In genomic region chr5:665956-666711, GRCh38 we compare ENCODE assay signal across 23 cellular contexts.
"Had no signal": no experiment of that assay in that cellular context is flagged by ENCODE, and none has a peak within 500 bp of the region (broad histone marks: within the 10 kb centered on the region; RNA-seq: fewer than 3 reads in every experiment).

No MANE protein-coding gene starts in this region.

- H3K27me3 Mint-ChIP-seq: activated CD4-positive, alpha-beta memory T cell treated with anti-CD3 and anti-CD28 coated beads for 36 hours; activated CD8-positive, alpha-beta memory T cell treated with anti-CD3 and anti-CD28 coated beads, Interleukin-2, amount 10 ng/mL, durations not matched to agents 7 days and 5 days; activated naive CD8-positive, alpha-beta T cell treated with anti-CD3 and anti-CD28 coated beads, Interleukin-2, amount 10 ng/mL, durations not matched to agents 7 days and 5 days; brain; central memory CD8-positive, alpha-beta T cell; stimulated activated naive CD8-positive, alpha-beta T cell treated with anti-CD3 and anti-CD28 coated beads, Interleukin-15, amount 100 ng/mL, for 72 hours had no signal

- H3K27ac Mint-ChIP-seq: activated CD4-positive, alpha-beta memory T cell treated with anti-CD3 and anti-CD28 coated beads for 36 hours; activated CD8-positive, alpha-beta memory T cell treated with anti-CD3 and anti-CD28 coated beads, Interleukin-2, amount 10 ng/mL, durations not matched to agents 7 days and 5 days; activated naive CD8-positive, alpha-beta T cell treated with anti-CD3 and anti-CD28 coated beads, Interleukin-2, amount 10 ng/mL, durations not matched to agents 7 days and 5 days; activated T-helper 2 cell treated with anti-CD3 and anti-CD28 coated beads, Interferon-gamma antibody, Interleukin-2, Interleukin-4, amounts not matched to agents 10 μg/mL and 5 μg/mL and 100 μg/mL, durations not matched to agents 14 hours and 24 hours and 36 hours; immature natural killer cell; stimulated activated naive CD8-positive, alpha-beta T cell treated with anti-CD3 and anti-CD28 coated beads, Interleukin-15, amount 100 ng/mL, for 72 hours; T-helper 2 cell treated with Interferon-gamma antibody and Interleukin-4, amounts not matched to agents 5 μg/mL and 100 μg/mL, for 36 hours had no signal

- H3K4me3 ChIP-seq: esophagus muscularis mucosa, gastroesophageal sphincter, testis, upper lobe of right lung had no signal

- H3K4me1 Mint-ChIP-seq: activated CD8-positive, alpha-beta memory T cell treated with anti-CD3 and anti-CD28 coated beads, Interleukin-2, amount 10 ng/mL, durations not matched to agents 7 days and 5 days; activated naive CD8-positive, alpha-beta T cell treated with anti-CD3 and anti-CD28 coated beads, Interleukin-2, amount 10 ng/mL, durations not matched to agents 7 days and 5 days; brain; stimulated activated naive CD8-positive, alpha-beta T cell treated with anti-CD3 and anti-CD28 coated beads, Interleukin-15, amount 100 ng/mL, for 72 hours had no signal

- ATAC-seq: activated CD8-positive, alpha-beta memory T cell treated with anti-CD3 and anti-CD28 coated beads, Interleukin-2, amount 10 ng/mL, durations not matched to agents 7 days and 5 days; gastroesophageal sphincter; left colon; stimulated activated naive CD8-positive, alpha-beta T cell treated with anti-CD3 and anti-CD28 coated beads, Interleukin-15, amount 100 ng/mL, for 72 hours; upper lobe of right lung had no signal

- H3K27ac ChIP-seq: testis, upper lobe of right lung had no signal

- DNase-seq: activated CD4-positive, alpha-beta memory T cell treated with anti-CD3 and anti-CD28 coated beads for 36 hours; activated CD4-positive, alpha-beta T cell treated with anti-CD3 and anti-CD28 coated beads for 4 hours; activated CD8-positive, alpha-beta memory T cell treated with anti-CD3 and anti-CD28 coated beads, Interleukin-2, amount 10 ng/mL, durations not matched to agents 7 days and 5 days; activated naive CD4-positive, alpha-beta T cell treated with Interleukin-2 at 50 U/mL for 16 hours; activated naive CD8-positive, alpha-beta T cell treated with anti-CD3 and anti-CD28 coated beads, Interleukin-2, amount 10 ng/mL, durations not matched to agents 7 days and 5 days; amygdala; effector CD8-positive, alpha-beta T cell; immature natural killer cell; left colon; mammary epithelial cell; occipital lobe; retina; stimulated activated CD4-positive, alpha-beta T cell treated with anti-CD3 and anti-CD28 coated beads, Interleukin-15, amount 100 ng/mL, for 24 hours; stimulated activated CD4-positive, alpha-beta T cell treated with anti-CD3 and anti-CD28 coated beads, Interleukin-2, amount 100 ng/mL, for 48 hours; stimulated activated naive CD8-positive, alpha-beta T cell treated with anti-CD3 and anti-CD28 coated beads, Interleukin-15, amount 100 ng/mL, for 72 hours; testis; upper lobe of right lung had no signal

- H3K27me3 ChIP-seq: esophagus muscularis mucosa, gastroesophageal sphincter, testis, upper lobe of right lung had no signal

- H3K9me3 Mint-ChIP-seq: activated CD4-positive, alpha-beta memory T cell treated with anti-CD3 and anti-CD28 coated beads for 36 hours; activated naive CD8-positive, alpha-beta T cell treated with anti-CD3 and anti-CD28 coated beads, Interleukin-2, amount 10 ng/mL, durations not matched to agents 7 days and 5 days; activated T-helper 2 cell treated with anti-CD3 and anti-CD28 coated beads, Interferon-gamma antibody, Interleukin-2, Interleukin-4, amounts not matched to agents 10 μg/mL and 5 μg/mL and 100 μg/mL, durations not matched to agents 14 hours and 24 hours and 36 hours; central memory CD8-positive, alpha-beta T cell; immature natural killer cell; stimulated activated naive CD8-positive, alpha-beta T cell treated with anti-CD3 and anti-CD28 coated beads, Interleukin-15, amount 100 ng/mL, for 72 hours; T-helper 2 cell treated with Interferon-gamma antibody and Interleukin-4, amounts not matched to agents 5 μg/mL and 100 μg/mL, for 36 hours had no signal

- H3K9me3 ChIP-seq: esophagus muscularis mucosa, gastroesophageal sphincter, testis, upper lobe of right lung had no signal

- H3K4me3 Mint-ChIP-seq: activated CD4-positive, alpha-beta memory T cell treated with anti-CD3 and anti-CD28 coated beads for 36 hours; activated CD8-positive, alpha-beta memory T cell treated with anti-CD3 and anti-CD28 coated beads, Interleukin-2, amount 10 ng/mL, durations not matched to agents 7 days and 5 days; activated naive CD8-positive, alpha-beta T cell treated with anti-CD3 and anti-CD28 coated beads, Interleukin-2, amount 10 ng/mL, durations not matched to agents 7 days and 5 days; brain; central memory CD8-positive, alpha-beta T cell; immature natural killer cell; stimulated activated naive CD8-positive, alpha-beta T cell treated with anti-CD3 and anti-CD28 coated beads, Interleukin-15, amount 100 ng/mL, for 72 hours; T-helper 2 cell treated with Interferon-gamma antibody and Interleukin-4, amounts not matched to agents 5 μg/mL and 100 μg/mL, for 36 hours had no signal

- H3K4me1 ChIP-seq: testis, upper lobe of right lung had no signal
